ENCODE assay signal across 9 cellular contexts in the genomic region with DNA sequence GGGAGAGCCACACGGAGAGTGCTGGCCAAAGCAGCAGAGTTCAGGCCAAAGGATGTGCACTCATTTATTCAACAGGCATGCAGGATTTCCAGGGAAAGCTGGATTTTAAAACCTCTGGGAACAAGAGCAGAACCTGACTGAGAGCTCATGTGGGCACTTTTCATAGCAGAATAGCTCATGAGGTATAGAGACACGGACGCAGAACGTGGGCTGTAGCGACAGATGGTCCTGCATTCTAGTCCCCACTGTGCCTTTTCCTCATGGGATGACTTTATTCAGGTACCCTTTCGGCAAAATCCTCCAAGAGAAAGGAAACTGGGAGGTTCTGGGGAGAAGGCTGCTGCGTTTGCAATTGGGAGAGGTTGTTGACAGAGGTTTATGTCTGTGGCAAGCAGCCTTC. TPM values are rescaled to one million over a fixed set of nuclear protein-coding genes. Genes with fewer than 3 reads are reported as not detected.
"Had no signal": no experiment of that assay in that cellular context is flagged by ENCODE, and none has a peak within 500 bp of the region (broad histone marks: within the 10 kb centered on the region; RNA-seq: fewer than 3 reads in every experiment).

No MANE protein-coding gene starts in this region.

- H3K9me3 Mint-ChIP-seq: GM23338, H9, IgD-negative memory B cell had no signal

- H3K27me3 Mint-ChIP-seq: IgD-negative memory B cell had no signal

- H2AFZ ChIP-seq: GM23338 had no signal

- ATAC-seq: GM23338 had no signal

- DNase-seq: HCEC 1CT, KG1 had no signal

- H3K4me3 Mint-ChIP-seq: GM23338, H9, IgD-negative memory B cell had no signal

- H3K4me3 ChIP-seq: GM23338 had no signal

- H3K27ac Mint-ChIP-seq: GM23338, IgD-negative memory B cell had no signal

- H3K4me2 ChIP-seq: GM23338 had no signal

- FAIRE-seq: H1, H54, HTR-8/SVneo had no signal

RNA-seq across cellular contexts. Expression of gene IL4, which starts 5.4 kb away (rescaled TPM):
- total RNA-seq: GM23338, H1, H9, HT-29 had no signal
- polyA plus RNA-seq: GM23338, H1, IgD-negative memory B cell had no signal

RNA-seq across cellular contexts. Expression of gene IL13, which starts 21.2 kb away (rescaled TPM):
- total RNA-seq: GM23338, H1, H9, HT-29 had no signal
- polyA plus RNA-seq: GM23338, H1, IgD-negative memory B cell had no signal
